1 cellular context compared by ENCODE assay signal in genomic region chr4:40183615-40184411, GRCh38.
TF ChIP-seq lines count a peak whose summit lies in the region.

No MANE protein-coding gene starts in this region.

TF ChIP-seq in GM12878, 131 proteins besides CTCF, POLR2A, EP300 and RAD21 (continued from another document and continues in another):
- TF ChIP-seq, protein P1, sequence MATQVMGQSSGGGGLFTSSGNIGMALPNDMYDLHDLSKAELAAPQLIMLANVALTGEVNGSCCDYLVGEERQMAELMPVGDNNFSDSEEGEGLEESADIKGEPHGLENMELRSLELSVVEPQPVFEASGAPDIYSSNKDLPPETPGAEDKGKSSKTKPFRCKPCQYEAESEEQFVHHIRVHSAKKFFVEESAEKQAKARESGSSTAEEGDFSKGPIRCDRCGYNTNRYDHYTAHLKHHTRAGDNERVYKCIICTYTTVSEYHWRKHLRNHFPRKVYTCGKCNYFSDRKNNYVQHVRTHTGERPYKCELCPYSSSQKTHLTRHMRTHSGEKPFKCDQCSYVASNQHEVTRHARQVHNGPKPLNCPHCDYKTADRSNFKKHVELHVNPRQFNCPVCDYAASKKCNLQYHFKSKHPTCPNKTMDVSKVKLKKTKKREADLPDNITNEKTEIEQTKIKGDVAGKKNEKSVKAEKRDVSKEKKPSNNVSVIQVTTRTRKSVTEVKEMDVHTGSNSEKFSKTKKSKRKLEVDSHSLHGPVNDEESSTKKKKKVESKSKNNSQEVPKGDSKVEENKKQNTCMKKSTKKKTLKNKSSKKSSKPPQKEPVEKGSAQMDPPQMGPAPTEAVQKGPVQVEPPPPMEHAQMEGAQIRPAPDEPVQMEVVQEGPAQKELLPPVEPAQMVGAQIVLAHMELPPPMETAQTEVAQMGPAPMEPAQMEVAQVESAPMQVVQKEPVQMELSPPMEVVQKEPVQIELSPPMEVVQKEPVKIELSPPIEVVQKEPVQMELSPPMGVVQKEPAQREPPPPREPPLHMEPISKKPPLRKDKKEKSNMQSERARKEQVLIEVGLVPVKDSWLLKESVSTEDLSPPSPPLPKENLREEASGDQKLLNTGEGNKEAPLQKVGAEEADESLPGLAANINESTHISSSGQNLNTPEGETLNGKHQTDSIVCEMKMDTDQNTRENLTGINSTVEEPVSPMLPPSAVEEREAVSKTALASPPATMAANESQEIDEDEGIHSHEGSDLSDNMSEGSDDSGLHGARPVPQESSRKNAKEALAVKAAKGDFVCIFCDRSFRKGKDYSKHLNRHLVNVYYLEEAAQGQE (IDR thresholded peaks at IDR 0.05; ENCODE audit: low read depth, low read length) = no peak
- peak; percentile 84 for TF ChIP-seq ZNF384 (IDR thresholded peaks at IDR 0.05; ENCODE audit: borderline replicate concordance, low read depth, low read length)
- TF ChIP-seq, protein P2, sequence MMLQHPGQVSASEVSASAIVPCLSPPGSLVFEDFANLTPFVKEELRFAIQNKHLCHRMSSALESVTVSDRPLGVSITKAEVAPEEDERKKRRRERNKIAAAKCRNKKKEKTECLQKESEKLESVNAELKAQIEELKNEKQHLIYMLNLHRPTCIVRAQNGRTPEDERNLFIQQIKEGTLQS (IDR thresholded peaks at IDR 0.05; ENCODE audit: borderline replicate concordance, extremely low read depth, low read depth, low read length) = no peak
- no peak for TF ChIP-seq JUND (IDR thresholded peaks at IDR 0.05; ENCODE audit: low read depth, low read length)
- peak; percentile 48 to 51; a peak in 3 of 4 replicates for TF ChIP-seq IKZF2 (IDR thresholded peaks at IDR 0.05)
- TF ChIP-seq RUNX3 (IDR thresholded peaks at IDR 0.05; ENCODE audit: low read length) = peak; percentile 94
- no peak for TF ChIP-seq TBL1XR1 (IDR thresholded peaks at IDR 0.05; ENCODE audit: low read depth, low read length)
- TF ChIP-seq ZZZ3 (IDR thresholded peaks at IDR 0.05; ENCODE audit: control insufficient read depth, insufficient read length, low read depth) = no peak
- no peak for TF ChIP-seq FOS (IDR thresholded peaks at IDR 0.05; ENCODE audit: borderline replicate concordance, extremely low read depth, insufficient read length)
- TF ChIP-seq BMI1 (IDR thresholded peaks at IDR 0.05; ENCODE audit: borderline replicate concordance) = no peak
- TF ChIP-seq, protein P3, sequence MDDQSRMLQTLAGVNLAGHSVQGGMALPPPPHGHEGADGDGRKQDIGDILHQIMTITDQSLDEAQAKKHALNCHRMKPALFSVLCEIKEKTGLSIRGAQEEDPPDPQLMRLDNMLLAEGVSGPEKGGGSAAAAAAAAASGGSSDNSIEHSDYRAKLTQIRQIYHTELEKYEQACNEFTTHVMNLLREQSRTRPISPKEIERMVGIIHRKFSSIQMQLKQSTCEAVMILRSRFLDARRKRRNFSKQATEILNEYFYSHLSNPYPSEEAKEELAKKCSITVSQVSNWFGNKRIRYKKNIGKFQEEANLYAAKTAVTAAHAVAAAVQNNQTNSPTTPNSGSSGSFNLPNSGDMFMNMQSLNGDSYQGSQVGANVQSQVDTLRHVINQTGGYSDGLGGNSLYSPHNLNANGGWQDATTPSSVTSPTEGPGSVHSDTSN (IDR thresholded peaks at IDR 0.05; ENCODE audit: insufficient replicate concordance, low read depth, low read length) = no peak
- no peak for TF ChIP-seq YBX1 (IDR thresholded peaks at IDR 0.05)
- TF ChIP-seq, protein P4, sequence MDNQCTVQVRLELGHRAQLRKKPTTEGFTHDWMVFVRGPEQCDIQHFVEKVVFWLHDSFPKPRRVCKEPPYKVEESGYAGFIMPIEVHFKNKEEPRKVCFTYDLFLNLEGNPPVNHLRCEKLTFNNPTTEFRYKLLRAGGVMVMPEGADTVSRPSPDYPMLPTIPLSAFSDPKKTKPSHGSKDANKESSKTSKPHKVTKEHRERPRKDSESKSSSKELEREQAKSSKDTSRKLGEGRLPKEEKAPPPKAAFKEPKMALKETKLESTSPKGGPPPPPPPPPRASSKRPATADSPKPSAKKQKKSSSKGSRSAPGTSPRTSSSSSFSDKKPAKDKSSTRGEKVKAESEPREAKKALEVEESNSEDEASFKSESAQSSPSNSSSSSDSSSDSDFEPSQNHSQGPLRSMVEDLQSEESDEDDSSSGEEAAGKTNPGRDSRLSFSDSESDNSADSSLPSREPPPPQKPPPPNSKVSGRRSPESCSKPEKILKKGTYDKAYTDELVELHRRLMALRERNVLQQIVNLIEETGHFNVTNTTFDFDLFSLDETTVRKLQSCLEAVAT (IDR thresholded peaks at IDR 0.05) = peak; percentile 19; the same call in 1 of the 2 replicates
- TF ChIP-seq, protein P5, sequence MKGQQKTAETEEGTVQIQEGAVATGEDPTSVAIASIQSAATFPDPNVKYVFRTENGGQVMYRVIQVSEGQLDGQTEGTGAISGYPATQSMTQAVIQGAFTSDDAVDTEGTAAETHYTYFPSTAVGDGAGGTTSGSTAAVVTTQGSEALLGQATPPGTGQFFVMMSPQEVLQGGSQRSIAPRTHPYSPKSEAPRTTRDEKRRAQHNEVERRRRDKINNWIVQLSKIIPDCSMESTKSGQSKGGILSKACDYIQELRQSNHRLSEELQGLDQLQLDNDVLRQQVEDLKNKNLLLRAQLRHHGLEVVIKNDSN (IDR thresholded peaks at IDR 0.05; ENCODE audit: borderline replicate concordance, extremely low read length, insufficient read depth, low read depth, low read length) = no peak
- TF ChIP-seq POLR2AphosphoS2 (IDR thresholded peaks at IDR 0.05; ENCODE audit: low read depth, low read length) = no peak
- no peak for TF ChIP-seq ZBED1 (IDR thresholded peaks at IDR 0.05; ENCODE audit: borderline replicate concordance)
- peak; percentile 13; the same call in 1 of the 2 replicates for TF ChIP-seq RELB (IDR thresholded peaks at IDR 0.05; ENCODE audit: low read depth)
- TF ChIP-seq GABPA (IDR thresholded peaks at IDR 0.05; ENCODE audit: low read depth) = 0 out of 2 replicates have a peak, but pooled peaks have one; percentile 14
- TF ChIP-seq FOXM1 (IDR thresholded peaks at IDR 0.05; ENCODE audit: low read depth, low read length) = peak; percentile 79
- TF ChIP-seq SMC3 (IDR thresholded peaks at IDR 0.05; ENCODE audit: borderline replicate concordance, low read length) = peak; percentile 3; the same call in 1 of the 2 replicates
- TF ChIP-seq STAT3 (IDR thresholded peaks at IDR 0.05; ENCODE audit: low read depth, low read length) = no peak
- no peak for TF ChIP-seq TAF1 (IDR thresholded peaks at IDR 0.05; ENCODE audit: borderline replicate concordance, low read depth, low read length)
- TF ChIP-seq TARDBP (IDR thresholded peaks at IDR 0.05; ENCODE audit: borderline replicate concordance) = no peak
- TF ChIP-seq NFYA (IDR thresholded peaks at IDR 0.05; ENCODE audit: borderline replicate concordance, low read depth, low read length) = no peak
- peak; percentile 54 to 74; a peak in 3 of 4 replicates for TF ChIP-seq BHLHE40 (IDR thresholded peaks at IDR 0.05; ENCODE audit: borderline replicate concordance in 1 of 2, low read depth in 2 of 2, low read length in 1 of 2)
- TF ChIP-seq MTA3 (IDR thresholded peaks at IDR 0.05; ENCODE audit: borderline replicate concordance, low read length) = no peak
- no peak for TF ChIP-seq HDAC6 (IDR thresholded peaks at IDR 0.05; ENCODE audit: unreplicated experiment)
- TF ChIP-seq, protein P6, sequence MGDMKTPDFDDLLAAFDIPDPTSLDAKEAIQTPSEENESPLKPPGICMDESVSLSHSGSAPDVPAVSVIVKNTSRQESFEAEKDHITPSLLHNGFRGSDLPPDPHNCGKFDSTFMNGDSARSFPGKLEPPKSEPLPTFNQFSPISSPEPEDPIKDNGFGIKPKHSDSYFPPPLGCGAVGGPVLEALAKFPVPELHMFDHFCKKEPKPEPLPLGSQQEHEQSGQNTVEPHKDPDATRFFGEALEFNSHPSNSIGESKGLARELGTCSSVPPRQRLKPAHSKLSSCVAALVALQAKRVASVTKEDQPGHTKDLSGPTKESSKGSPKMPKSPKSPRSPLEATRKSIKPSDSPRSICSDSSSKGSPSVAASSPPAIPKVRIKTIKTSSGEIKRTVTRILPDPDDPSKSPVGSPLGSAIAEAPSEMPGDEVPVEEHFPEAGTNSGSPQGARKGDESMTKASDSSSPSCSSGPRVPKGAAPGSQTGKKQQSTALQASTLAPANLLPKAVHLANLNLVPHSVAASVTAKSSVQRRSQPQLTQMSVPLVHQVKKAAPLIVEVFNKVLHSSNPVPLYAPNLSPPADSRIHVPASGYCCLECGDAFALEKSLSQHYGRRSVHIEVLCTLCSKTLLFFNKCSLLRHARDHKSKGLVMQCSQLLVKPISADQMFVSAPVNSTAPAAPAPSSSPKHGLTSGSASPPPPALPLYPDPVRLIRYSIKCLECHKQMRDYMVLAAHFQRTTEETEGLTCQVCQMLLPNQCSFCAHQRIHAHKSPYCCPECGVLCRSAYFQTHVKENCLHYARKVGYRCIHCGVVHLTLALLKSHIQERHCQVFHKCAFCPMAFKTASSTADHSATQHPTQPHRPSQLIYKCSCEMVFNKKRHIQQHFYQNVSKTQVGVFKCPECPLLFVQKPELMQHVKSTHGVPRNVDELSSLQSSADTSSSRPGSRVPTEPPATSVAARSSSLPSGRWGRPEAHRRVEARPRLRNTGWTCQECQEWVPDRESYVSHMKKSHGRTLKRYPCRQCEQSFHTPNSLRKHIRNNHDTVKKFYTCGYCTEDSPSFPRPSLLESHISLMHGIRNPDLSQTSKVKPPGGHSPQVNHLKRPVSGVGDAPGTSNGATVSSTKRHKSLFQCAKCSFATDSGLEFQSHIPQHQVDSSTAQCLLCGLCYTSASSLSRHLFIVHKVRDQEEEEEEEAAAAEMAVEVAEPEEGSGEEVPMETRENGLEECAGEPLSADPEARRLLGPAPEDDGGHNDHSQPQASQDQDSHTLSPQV (IDR thresholded peaks at IDR 0.05) = no peak
- peak; percentile 46 for TF ChIP-seq MEF2B (IDR thresholded peaks at IDR 0.05; ENCODE audit: partially characterized antibody, poor library complexity, severe bottlenecking)
- TF ChIP-seq SUPT20H (IDR thresholded peaks at IDR 0.05; ENCODE audit: borderline replicate concordance, control insufficient read depth, low read depth, low read length) = no peak
- TF ChIP-seq, protein P7, sequence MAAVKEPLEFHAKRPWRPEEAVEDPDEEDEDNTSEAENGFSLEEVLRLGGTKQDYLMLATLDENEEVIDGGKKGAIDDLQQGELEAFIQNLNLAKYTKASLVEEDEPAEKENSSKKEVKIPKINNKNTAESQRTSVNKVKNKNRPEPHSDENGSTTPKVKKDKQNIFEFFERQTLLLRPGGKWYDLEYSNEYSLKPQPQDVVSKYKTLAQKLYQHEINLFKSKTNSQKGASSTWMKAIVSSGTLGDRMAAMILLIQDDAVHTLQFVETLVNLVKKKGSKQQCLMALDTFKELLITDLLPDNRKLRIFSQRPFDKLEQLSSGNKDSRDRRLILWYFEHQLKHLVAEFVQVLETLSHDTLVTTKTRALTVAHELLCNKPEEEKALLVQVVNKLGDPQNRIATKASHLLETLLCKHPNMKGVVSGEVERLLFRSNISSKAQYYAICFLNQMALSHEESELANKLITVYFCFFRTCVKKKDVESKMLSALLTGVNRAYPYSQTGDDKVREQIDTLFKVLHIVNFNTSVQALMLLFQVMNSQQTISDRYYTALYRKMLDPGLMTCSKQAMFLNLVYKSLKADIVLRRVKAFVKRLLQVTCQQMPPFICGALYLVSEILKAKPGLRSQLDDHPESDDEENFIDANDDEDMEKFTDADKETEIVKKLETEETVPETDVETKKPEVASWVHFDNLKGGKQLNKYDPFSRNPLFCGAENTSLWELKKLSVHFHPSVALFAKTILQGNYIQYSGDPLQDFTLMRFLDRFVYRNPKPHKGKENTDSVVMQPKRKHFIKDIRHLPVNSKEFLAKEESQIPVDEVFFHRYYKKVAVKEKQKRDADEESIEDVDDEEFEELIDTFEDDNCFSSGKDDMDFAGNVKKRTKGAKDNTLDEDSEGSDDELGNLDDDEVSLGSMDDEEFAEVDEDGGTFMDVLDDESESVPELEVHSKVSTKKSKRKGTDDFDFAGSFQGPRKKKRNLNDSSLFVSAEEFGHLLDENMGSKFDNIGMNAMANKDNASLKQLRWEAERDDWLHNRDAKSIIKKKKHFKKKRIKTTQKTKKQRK (IDR thresholded peaks at IDR 0.05; ENCODE audit: low read depth, low read length) = no peak
- TF ChIP-seq MEF2A (IDR thresholded peaks at IDR 0.05; ENCODE audit: insufficient read depth, low read depth, low read length) = 0 out of 2 replicates have a peak, but pooled peaks have one; percentile 53
- TF ChIP-seq YY1 (IDR thresholded peaks at IDR 0.05; ENCODE audit: low read depth, low read length) = 0 out of 2 replicates have a peak, but pooled peaks have one; percentile 62
- no peak for TF ChIP-seq RFX5 (IDR thresholded peaks at IDR 0.05; ENCODE audit: low read depth, low read length)
- TF ChIP-seq POU2F2 (IDR thresholded peaks at IDR 0.05; ENCODE audit: borderline replicate concordance, low read depth, low read length) = no peak
- 0 out of 4 replicates have a peak, but pooled peaks of 1 of the 2 experiments have one; percentile 17 for TF ChIP-seq SRF (IDR thresholded peaks at IDR 0.05; ENCODE audit: low read depth in 2 of 2, low read length in 2 of 2)
- TF ChIP-seq RBBP5 (conservative IDR thresholded peaks at IDR 0.05) = no peak
- TF ChIP-seq HDGF (IDR thresholded peaks at IDR 0.05) = peak; percentile 66; the same call in 1 of the 2 replicates
- no peak for TF ChIP-seq DPF2 (IDR thresholded peaks at IDR 0.05)
- TF ChIP-seq TCF7 (IDR thresholded peaks at IDR 0.05; ENCODE audit: borderline replicate concordance) = no peak
- TF ChIP-seq ZNF207 (IDR thresholded peaks at IDR 0.05; ENCODE audit: borderline replicate concordance) = no peak
- 0 out of 2 replicates have a peak, but pooled peaks have one; percentile 13 for TF ChIP-seq SPI1 (IDR thresholded peaks at IDR 0.05; ENCODE audit: borderline replicate concordance, insufficient read depth, low read depth, low read length)
- no peak for TF ChIP-seq HCFC1 (IDR thresholded peaks at IDR 0.05; ENCODE audit: low read length)
- TF ChIP-seq EED (IDR thresholded peaks at IDR 0.05; ENCODE audit: low read depth) = 0 out of 2 replicates have a peak, but pooled peaks have one; percentile 22
- TF ChIP-seq IRF5 (IDR thresholded peaks at IDR 0.05; ENCODE audit: borderline replicate concordance) = no peak
- 0 out of 2 replicates have a peak, but pooled peaks have one; percentile 16 for TF ChIP-seq LARP7 (IDR thresholded peaks at IDR 0.05)
